In the genomic region with DNA sequence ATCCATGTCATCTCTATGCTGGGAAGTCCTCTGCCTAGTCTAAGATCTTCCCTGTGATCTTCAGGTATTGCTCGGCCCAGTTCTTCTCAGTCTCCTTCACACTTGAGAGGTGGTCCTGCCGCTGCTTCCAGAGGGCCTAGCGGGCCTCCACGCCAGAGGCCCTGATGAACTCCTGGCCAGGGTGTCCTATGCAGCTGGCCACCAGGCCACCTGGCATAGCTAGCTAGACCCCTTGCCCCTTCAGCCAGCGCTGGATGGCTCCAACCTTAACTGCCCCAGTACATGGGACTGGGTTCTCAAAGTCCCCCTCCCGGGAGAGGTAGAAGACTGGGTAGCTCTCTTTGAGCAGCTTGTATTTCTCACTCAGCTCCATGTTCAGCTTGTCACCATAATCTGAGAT, we compare ENCODE assay signal across 21 cellular contexts.
DNase-seq lines count a peak whose midpoint lies in the region; ATAC-seq, FAIRE-seq and TF ChIP-seq lines count a peak whose summit lies in the region.
"Had no signal": no experiment of that assay in that cellular context is flagged by ENCODE, and none has a peak within 500 bp of the region (broad histone marks: within the 10 kb centered on the region; RNA-seq: fewer than 3 reads in every experiment).

No MANE protein-coding gene starts in this region.

- TF ChIP-seq CTCF in HepG2 (CRISPR knock-in tag; IDR thresholded peaks at IDR 0.05) (no peak), right lobe of liver (IDR thresholded peaks at IDR 0.05) (no peak), upper lobe of right lung (IDR thresholded peaks at IDR 0.05) (no peak)

- no peak overlapping the region for H3K4me3 ChIP-seq in HepG2 (replicated peaks in 1 of 3; ENCODE audit: insufficient read depth in 1 of 3, low read depth in 2 of 3, low read length in 3 of 3)
- no peak overlapping the region for H3K4me3 ChIP-seq in right lobe of liver
- H3K4me3 ChIP-seq in upper lobe of right lung: no peak overlapping the region
- H3K4me3 ChIP-seq: BLaER1, HAP-1 had no signal

- no peaks in the 10 kb centered on the region for H4K20me1 ChIP-seq in HepG2 (ENCODE audit: insufficient read depth, low read length)
- H4K20me1 ChIP-seq: BLaER1 had no signal

- TF ChIP-seq RAD21 in HepG2 (CRISPR knock-in tag; IDR thresholded peaks at IDR 0.05): no peak

- no peak overlapping the region for H3K27ac ChIP-seq in HepG2 (ENCODE audit: extremely low read length, insufficient read depth, low read length)
- H3K27ac ChIP-seq in right lobe of liver: no peak overlapping the region
- H3K27ac ChIP-seq in upper lobe of right lung: no peak overlapping the region
- H3K27ac ChIP-seq: 22Rv1, BLaER1, C4-2B had no signal

- H3K4me2 ChIP-seq in HepG2 (ENCODE audit: low read depth, low read length): no peak overlapping the region
- H3K4me2 ChIP-seq: BLaER1 had no signal

- no peak overlapping the region for H2AFZ ChIP-seq in HepG2 (ENCODE audit: low read length)

- H3K36me3 ChIP-seq in HepG2 (replicated peaks in 1 of 2; ENCODE audit: control insufficient read depth in 1 of 2, insufficient read depth in 2 of 2, low read length in 2 of 2) (no peaks in the 10 kb centered on the region), right lobe of liver (no peaks in the 10 kb centered on the region), upper lobe of right lung (no peaks in the 10 kb centered on the region)
- H3K36me3 ChIP-seq: BLaER1, HAP-1 had no signal

- no peaks in the 10 kb centered on the region for H3K9me3 ChIP-seq in HepG2 (ENCODE audit: low read length)
- H3K9me3 ChIP-seq in right lobe of liver: no peaks in the 10 kb centered on the region
- H3K9me3 ChIP-seq in upper lobe of right lung: no peaks in the 10 kb centered on the region
- H3K9me3 ChIP-seq: HAP-1 had no signal

- intact Hi-C loops in HepG2 (cut with micrococcal nuclease; ENCODE audit: unreplicated experiment): no loop called here
- intact Hi-C loops in right lobe of liver (cut with DNase I): no loop called here
- intact Hi-C loops in posterior vena cava (cut with DNase I): no loop called here
- intact Hi-C loops in upper lobe of right lung (cut with DNase I): no loop called here

- no TSS peak for BruUV-seq in HepG2 (replicated peaks; lab: Mats Ljungman, UMichigan)

- H3K9ac ChIP-seq in HepG2 (ENCODE audit: insufficient read depth, low read depth, low read length): no peak overlapping the region
- H3K9ac ChIP-seq: BLaER1 had no signal

- H3K79me2 ChIP-seq in HepG2 (ENCODE audit: insufficient read depth, low read length): no peaks in the 10 kb centered on the region

- FAIRE-seq in HepG2 (lab: Jason Lieb, UNC): no peak
- FAIRE-seq: A204.1, G401.6, GM12892, H54 had no signal

- CTCF ChIA-PET in HepG2 (lab: Yijun Ruan, JAX; ENCODE audit: low intra/inter-chr PET ratio, low total read pairs): no interaction called here

- DNase-seq in HepG2 (ENCODE audit: low spot score) (no peak), right lobe of liver (no peak), posterior vena cava (ENCODE audit: low spot score) (peak; percentile 52), upper lobe of right lung (peak; percentile 55), epidermal melanocyte (ENCODE audit: insufficient read length, low spot score) (no peak)
- DNase-seq: Caco-2; CD4-positive, CD25-positive, alpha-beta regulatory T cell; CD8-positive, alpha-beta T cell; DMS153; DND-41; GOT3; HFFc6 had no signal

- ATAC-seq in HepG2 (peak; percentile 30; the same call in 1 of the 3 replicates), right lobe of liver (no peak), upper lobe of right lung (no peak), GM21390 (IDR thresholded peaks at IDR 0.05; ENCODE audit: unreplicated experiment) (no peak)
- ATAC-seq: CD8-positive, alpha-beta T cell had no signal

- in situ Hi-C loops in HepG2 (cut with HindIII; ENCODE audit: extremely low pct_ligation_motif_present, low pct_unique_long_range_greater_than_20kb): no loop called here

- no peak for TF ChIP-seq POLR2A in HepG2 (IDR thresholded peaks at IDR 0.05; ENCODE audit: insufficient read depth in 1 of 2, low read depth in 2 of 2, low read length in 2 of 2)
- no peak for TF ChIP-seq POLR2A in right lobe of liver (IDR thresholded peaks at IDR 0.05)

- POLR2A ChIA-PET in HepG2 (lab: Yijun Ruan, JAX): no interaction called here

- no peak for TF ChIP-seq EP300 in HepG2 (IDR thresholded peaks at IDR 0.05; ENCODE audit: low read depth in 2 of 2, low read length in 2 of 2)
- no peak for TF ChIP-seq EP300 in HepG2 (CRISPR knock-in tag; IDR thresholded peaks at IDR 0.05; ENCODE audit: borderline replicate concordance)

- WGBS in HepG2 (ENCODE audit: low lambda C conversion rate): 86% methylated on average over 6 of the region's 6 CpGs
- 80% methylated on average over 1 of the region's 6 CpGs for WGBS in right lobe of liver (ENCODE audit: insufficient coverage, low coverage, low lambda C conversion rate, missing lambda C conversion rate)

- H3K4me1 ChIP-seq in HepG2 (ENCODE audit: insufficient read depth, low read length) (0 out of 2 replicates have a peak, but pooled peaks cover 4% of the 10 kb centered on the region), right lobe of liver (peaks cover 0 to 8% (median 0%) of the 10 kb centered on the region in 4 donors), upper lobe of right lung (peaks cover 6% of the 10 kb centered on the region)
- H3K4me1 ChIP-seq: BLaER1, Caco-2, HAP-1 had no signal

- H3K27me3 ChIP-seq in HepG2 (ENCODE audit: control insufficient read depth in 1 of 2, insufficient read depth in 2 of 2, low read length in 2 of 2): no peaks in the 10 kb centered on the region
- no peaks in the 10 kb centered on the region for H3K27me3 ChIP-seq in right lobe of liver
- H3K27me3 ChIP-seq in upper lobe of right lung: peaks cover 15% of the 10 kb centered on the region
- H3K27me3 ChIP-seq: BLaER1 had no signal

TF ChIP-seq in HepG2, 621 proteins besides CTCF, POLR2A, EP300 and RAD21:
- TF ChIP-seq CBX5 (CRISPR knock-in tag; IDR thresholded peaks at IDR 0.05; ENCODE audit: borderline replicate concordance) (no peak), ZFP91 (CRISPR knock-in tag; IDR thresholded peaks at IDR 0.05; ENCODE audit: borderline replicate concordance) (no peak)
- TF ChIP-seq, protein P1, sequence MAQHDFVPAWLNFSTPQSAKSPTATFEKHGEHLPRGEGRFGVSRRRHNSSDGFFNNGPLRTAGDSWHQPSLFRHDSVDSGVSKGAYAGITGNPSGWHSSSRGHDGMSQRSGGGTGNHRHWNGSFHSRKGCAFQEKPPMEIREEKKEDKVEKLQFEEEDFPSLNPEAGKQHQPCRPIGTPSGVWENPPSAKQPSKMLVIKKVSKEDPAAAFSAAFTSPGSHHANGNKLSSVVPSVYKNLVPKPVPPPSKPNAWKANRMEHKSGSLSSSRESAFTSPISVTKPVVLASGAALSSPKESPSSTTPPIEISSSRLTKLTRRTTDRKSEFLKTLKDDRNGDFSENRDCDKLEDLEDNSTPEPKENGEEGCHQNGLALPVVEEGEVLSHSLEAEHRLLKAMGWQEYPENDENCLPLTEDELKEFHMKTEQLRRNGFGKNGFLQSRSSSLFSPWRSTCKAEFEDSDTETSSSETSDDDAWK (CRISPR knock-in tag; IDR thresholded peaks at IDR 0.05): no peak

Comparison
In these comparisons a context has a peak if more than half of its experiments do, and no peak if none do; other contexts are left out.
1. DNase-seq: peak in posterior vena cava (single experiment) and upper lobe of right lung (single experiment); none in HepG2 (single experiment), right lobe of liver (0 of 3) and epidermal melanocyte (single experiment).